15 cellular contexts compared by ENCODE assay signal in the genomic region with DNA sequence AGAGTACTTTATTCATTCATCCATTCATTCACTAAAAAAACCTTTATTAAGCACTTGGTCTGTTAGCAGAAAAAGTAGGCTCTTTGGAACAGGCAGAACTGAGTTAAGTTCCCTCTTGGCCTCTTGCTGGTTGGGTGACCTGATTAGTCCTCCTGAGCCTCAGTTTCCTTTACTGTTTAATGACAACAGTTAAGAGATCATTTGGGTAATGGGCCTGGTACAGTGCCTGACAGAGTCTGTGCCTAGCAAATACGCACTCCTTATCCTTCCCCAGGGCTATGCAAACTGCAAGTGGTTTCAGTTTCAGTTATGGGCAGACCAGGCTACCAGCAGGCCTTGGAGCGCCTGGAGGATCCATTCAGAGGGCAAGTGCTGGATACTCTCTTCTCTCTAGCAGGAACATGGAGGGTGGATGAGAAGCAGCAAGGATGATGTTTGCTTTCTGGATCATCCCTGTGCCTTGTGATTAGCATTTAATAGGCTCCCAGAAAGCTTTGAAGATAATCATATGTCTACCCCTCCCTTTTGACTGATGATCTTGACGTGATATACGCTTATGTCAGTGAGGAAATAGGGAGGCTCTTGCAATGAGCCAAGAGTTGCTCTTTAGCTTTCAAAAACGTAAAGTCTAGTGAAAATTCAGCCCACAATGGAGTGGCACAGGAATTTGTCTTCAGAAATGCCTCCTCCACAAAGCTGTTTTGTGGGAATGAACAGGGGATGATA. TPM values are rescaled to one million over a fixed set of nuclear protein-coding genes. Genes with fewer than 3 reads are reported as not detected.
A peak's percentile ranks its signal among the peaks of the same experiment; 100 is the strongest.
DNase-seq lines count a peak whose midpoint lies in the region; ATAC-seq lines count a peak whose summit lies in the region.
"Had no signal": no experiment of that assay in that cellular context is flagged by ENCODE, and none has a peak within 500 bp of the region (broad histone marks: within the 10 kb centered on the region; RNA-seq: fewer than 3 reads in every experiment).

No MANE protein-coding gene starts in this region.

- H3K27me3 ChIP-seq in esophagus (ENCODE audit: control insufficient read depth in 1 of 2, insufficient read depth in 2 of 2, low read length in 2 of 2) (no peaks in the 10 kb centered on the region), trophoblast cell (ENCODE audit: insufficient read depth, low read length) (no peaks in the 10 kb centered on the region), GM23248 (replicated peaks; ENCODE audit: insufficient read depth) (no peaks in the 10 kb centered on the region)

- H4K20me1 ChIP-seq in GM23248 (ENCODE audit: insufficient read depth) = no peaks in the 10 kb centered on the region

- H3K4me3 ChIP-seq in esophagus (ENCODE audit: low read depth in 1 of 2, low read length in 2 of 2) (no peak overlapping the region), trophoblast cell (ENCODE audit: low read depth, low read length) (no peak overlapping the region), GM23248 (no peak overlapping the region)

- H3K9me2 ChIP-seq in GM23248 (ENCODE audit: insufficient read depth) = no peaks in the 10 kb centered on the region

- in situ Hi-C loops in GM23248 (cut with MboI) = no loop called here

- H3K9me3 ChIP-seq in esophagus (ENCODE audit: control insufficient read depth in 2 of 2, insufficient read depth in 1 of 2, low read depth in 1 of 2, low read length in 1 of 2) (no peaks in the 10 kb centered on the region), trophoblast cell (ENCODE audit: insufficient read depth, low read depth, low read length) (no peaks in the 10 kb centered on the region), GM23248 (ENCODE audit: low read depth) (no peaks in the 10 kb centered on the region)

- peaks cover 17% of the 10 kb centered on the region for H3K79me1 ChIP-seq in trophoblast cell (ENCODE audit: low read length)

- peak overlapping the region; percentile 87 for H4K91ac ChIP-seq in trophoblast cell (ENCODE audit: low read depth, low read length)

- DNase-seq in DMS53 (lab: John Stamatoyannopoulos, UW) = peak; percentile 33
- DNase-seq in DMS53 treated with DMSO at 0.1 percent for 48 hours (lab: John Stamatoyannopoulos, UW; ENCODE audit: unreplicated experiment) = no peak
- DNase-seq in MV-4-11 (lab: John Stamatoyannopoulos, UW) = peak; percentile 36
- DNase-seq in trophoblast cell = peak; percentile 82 to 87
- DNase-seq in GM23248 = no peak
- DNase-seq in substantia nigra (lab: John Stamatoyannopoulos, UW) = no peak
- DNase-seq: 8988T; activated naive CD8-positive, alpha-beta T cell treated with anti-CD3 and anti-CD28 coated beads, Interleukin-2, amount 10 ng/mL, durations not matched to agents 7 days and 5 days; cortex of kidney; glutamatergic neuron; NCI-H774; stimulated activated CD4-positive, alpha-beta T cell treated with anti-CD3 and anti-CD28 coated beads, Interleukin-4, amount 100 ng/mL, for 4 hours; SW 1271 had no signal

- H3K4me2 ChIP-seq in trophoblast cell (ENCODE audit: low read length) (peak overlapping the region; percentile 63), GM23248 (ENCODE audit: unreplicated experiment) (no peak overlapping the region)

- no peak overlapping the region for H3K23ac ChIP-seq in trophoblast cell (ENCODE audit: low read length)

- H3F3A ChIP-seq in GM23248 (ENCODE audit: insufficient read depth) = peaks cover 16% of the 10 kb centered on the region

- no peak overlapping the region for H3K9ac ChIP-seq in trophoblast cell (ENCODE audit: low read length)
- H3K9ac ChIP-seq in GM23248 = no peak overlapping the region

- 55 to 60% methylated on average over 5 of the region's 5 CpGs for WGBS in esophagus, 2 donors
- WGBS in trophoblast cell (ENCODE audit: extremely low coverage, insufficient coverage, insufficient read length) = no CpG with 5 or more reads among the region's 5 CpGs
- WGBS in GM23248 (ENCODE audit: low coverage in 1 of 2, low lambda C conversion rate in 2 of 2, missing lambda C conversion rate in 2 of 2), 2 experiments = 93 to 98% methylated on average over 5 of the region's 5 CpGs

- no peak for ATAC-seq in GM21723 (IDR thresholded peaks at IDR 0.05; ENCODE audit: unreplicated experiment)

- peak overlapping the region; percentile 32 for H2AFZ ChIP-seq in trophoblast cell (ENCODE audit: insufficient read depth, low read length, poor library complexity)
- H2AFZ ChIP-seq in GM23248 = no peak overlapping the region

- peak overlapping the region; percentile 88 for H2BK5ac ChIP-seq in trophoblast cell (ENCODE audit: low read depth, low read length, poor library complexity)

- H3K4ac ChIP-seq in trophoblast cell (ENCODE audit: low read depth, low read length) = peak overlapping the region; percentile 25

- H2AK5ac ChIP-seq in trophoblast cell (ENCODE audit: low read length) = peak overlapping the region; percentile 14

- peak overlapping the region; percentile 40 for H3K18ac ChIP-seq in trophoblast cell (ENCODE audit: low read length)

- no peaks in the 10 kb centered on the region for H3K36me3 ChIP-seq in esophagus (ENCODE audit: control insufficient read depth in 2 of 2, insufficient read depth in 2 of 2, low read length in 1 of 2)
- no peaks in the 10 kb centered on the region for H3K36me3 ChIP-seq in trophoblast cell (ENCODE audit: control insufficient read depth in 1 of 2, insufficient read depth in 2 of 2, low read length in 2 of 2)
- no peaks in the 10 kb centered on the region for H3K36me3 ChIP-seq in GM23248 (ENCODE audit: low read depth)

- peak overlapping the region; percentile 94 for H2BK12ac ChIP-seq in trophoblast cell (ENCODE audit: low read length)

- peak overlapping the region; percentile 16 for H4K12ac ChIP-seq in trophoblast cell (ENCODE audit: low read depth, low read length)

- H3K79me2 ChIP-seq in trophoblast cell (ENCODE audit: control insufficient read depth, insufficient read depth, low read length, poor library complexity) = no peaks in the 10 kb centered on the region
- H3K79me2 ChIP-seq in GM23248 (ENCODE audit: insufficient read depth) = no peaks in the 10 kb centered on the region

- H3K27ac ChIP-seq in esophagus (ENCODE audit: low read depth in 2 of 2, low read length in 1 of 2) = peak overlapping the region; percentile 91 to 96
- peak overlapping the region; percentile 90 for H3K27ac ChIP-seq in trophoblast cell (ENCODE audit: low read depth, low read length)
- H3K27ac ChIP-seq in GM23248 = no peak overlapping the region
- no peak overlapping the region for H3K27ac ChIP-seq in substantia nigra (ENCODE audit: low read depth, low read length, poor library complexity, severe bottlenecking)

- peak overlapping the region; percentile 90 for H2BK120ac ChIP-seq in trophoblast cell (ENCODE audit: insufficient read depth, low read length, poor library complexity)

- peaks cover 0 to 5% of the 10 kb centered on the region in 2 donors for H3K4me1 ChIP-seq in esophagus (ENCODE audit: control insufficient read depth in 2 of 2, insufficient read depth in 2 of 2, low read length in 1 of 2)
- H3K4me1 ChIP-seq in trophoblast cell (ENCODE audit: control insufficient read depth in 1 of 2, insufficient read depth in 2 of 2, low read length in 2 of 2) = peaks cover 10 to 17% of the 10 kb centered on the region in 2 experiments
- peaks cover 15% of the 10 kb centered on the region for H3K4me1 ChIP-seq in GM23248 (ENCODE audit: insufficient read depth)

- peak overlapping the region; percentile 87 for H3K14ac ChIP-seq in trophoblast cell (ENCODE audit: low read length)

- H4K8ac ChIP-seq in trophoblast cell (ENCODE audit: low read depth, low read length) = peak overlapping the region; percentile 72

RNA-seq across cellular contexts. Expression of a gene that starts 12.4 kb away (rescaled TPM):
- polyA plus RNA-seq in esophagus (1 to 10 TPM; 5.7 to 7.9 TPM), GM23248 (2016; fragmentation: Nextera tagmentation; extraction: Ambion mirVana) (16.6 TPM in 2 replicates)
- 20.9 and 23.2 TPM in 2 replicates for polyA plus RNA-seq in trophoblast cell (2013)
- 9.0 and 27.0 TPM in 2 replicates for total RNA-seq in GM23248 (2014; rRNA removed; shearing (Covaris generic))

Comparison
In these comparisons a context has a peak if more than half of its experiments do, and no peak if none do; other contexts are left out.
1. DNase-seq: peak in DMS53 (single experiment), MV-4-11 (single experiment) and trophoblast cell (2 of 2); none in DMS53 treated with DMSO at 0.1 percent for 48 hours (single experiment), GM23248 (single experiment) and substantia nigra (0 of 49).
2. H3K27ac ChIP-seq: peak in esophagus (2 of 2) and trophoblast cell (single experiment); none in GM23248 (single experiment) and substantia nigra (single experiment).